20 cellular contexts compared by ENCODE assay signal in the genomic region with DNA sequence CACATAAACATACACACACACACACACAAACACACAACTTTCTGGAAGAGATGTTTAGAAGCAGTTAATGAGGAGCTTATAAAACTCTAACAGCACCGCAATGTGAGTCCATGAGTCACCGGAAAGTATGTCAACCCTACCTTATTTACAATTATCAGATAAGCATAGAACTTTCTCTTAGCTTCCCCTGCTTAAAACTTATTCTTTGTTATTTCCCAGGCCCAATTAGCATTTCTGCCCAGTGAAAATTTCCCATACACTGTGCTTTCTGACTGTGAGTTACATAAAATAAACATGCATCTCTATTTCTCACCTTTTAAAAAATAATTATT.
A peak's percentile ranks its signal among the peaks of the same experiment; 100 is the strongest.
DNase-seq lines count a peak whose midpoint lies in the region; ATAC-seq and TF ChIP-seq lines count a peak whose summit lies in the region.
"Had no signal": no experiment of that assay in that cellular context is flagged by ENCODE, and none has a peak within 500 bp of the region (broad histone marks: within the 10 kb centered on the region; RNA-seq: fewer than 3 reads in every experiment).

No MANE protein-coding gene starts in this region.

- H3K27ac Mint-ChIP-seq in HFFc6 (peak overlapping the region; percentile 70; the same call in 1 of the 2 replicates), nephron progenitor cell (no peak overlapping the region)
- H3K27ac Mint-ChIP-seq: CD4-positive, alpha-beta memory T cell; naive thymus-derived CD8-positive, alpha-beta T cell; stimulated activated naive B cell treated with anti-CD40 and anti-IgM and Interleukin-4, amounts not matched to agents 10 μg/mL and 1 μg/mL and 100 μg/mL, for 72 hours had no signal

- H3K27me3 Mint-ChIP-seq in HFFc6 (ENCODE audit: insufficient read depth) (no peaks in the 10 kb centered on the region), nephron progenitor cell (ENCODE audit: low read depth, poor library complexity) (no peaks in the 10 kb centered on the region)
- H3K27me3 Mint-ChIP-seq: CD4-positive, alpha-beta memory T cell; naive thymus-derived CD8-positive, alpha-beta T cell; stimulated activated naive B cell treated with anti-CD40 and anti-IgM and Interleukin-4, amounts not matched to agents 10 μg/mL and 1 μg/mL and 100 μg/mL, for 72 hours had no signal

- ATAC-seq in GM21619 (IDR thresholded peaks at IDR 0.05; ENCODE audit: unreplicated experiment), result no peak
- ATAC-seq: naive thymus-derived CD8-positive, alpha-beta T cell; psoas muscle; stimulated activated naive B cell treated with anti-CD40 and anti-IgM and Interleukin-4, amounts not matched to agents 10 μg/mL and 1 μg/mL and 100 μg/mL, for 72 hours had no signal

- H3K27me3 ChIP-seq in A673 (replicated peaks; ENCODE audit: insufficient read depth, low read depth, low read length, poor library complexity), result no peaks in the 10 kb centered on the region
- H3K27me3 ChIP-seq: tibial artery had no signal

- peaks cover 11% of the 10 kb centered on the region; the same call in 1 of the 2 replicates for H3K9me3 Mint-ChIP-seq in HFFc6
- H3K9me3 Mint-ChIP-seq in nephron progenitor cell, result no peaks in the 10 kb centered on the region
- H3K9me3 Mint-ChIP-seq: stimulated activated naive B cell treated with anti-CD40 and anti-IgM and Interleukin-4, amounts not matched to agents 10 μg/mL and 1 μg/mL and 100 μg/mL, for 72 hours had no signal

- no peaks in the 10 kb centered on the region for H3K36me3 ChIP-seq in A673 (ENCODE audit: insufficient read depth, low read length, poor library complexity, severe bottlenecking)
- H3K36me3 ChIP-seq: tibial artery had no signal

- H3K9me3 ChIP-seq in A673 (ENCODE audit: low read depth, low read length, poor library complexity, severe bottlenecking), result no peaks in the 10 kb centered on the region
- H3K9me3 ChIP-seq: psoas muscle, tibial artery had no signal

- DNase-seq in A673 (ENCODE audit: low spot score) (peak; percentile 81), HFFc6 (peak; percentile 34), astrocyte of the hippocampus (ENCODE audit: low read depth, low spot score) (peak; percentile 75), iris pigment epithelial cell (ENCODE audit: low read depth) (peak; percentile 89), NCI-H2107 (lab: John Stamatoyannopoulos, UW) (no peak), nephron progenitor cell (no peak), dedifferentiated amniotic fluid mesenchymal stem cell (ENCODE audit: extremely low spot score) (no peak)
- DNase-seq: activated CD4-positive, alpha-beta T cell treated with anti-CD3 and anti-CD28 coated beads for 4 hours; activated effector memory CD4-positive, alpha-beta T cell treated with Interleukin-2 at 50 U/mL for 16 hours; aorta; CD4-positive, alpha-beta memory T cell; KG1; naive thymus-derived CD8-positive, alpha-beta T cell; psoas muscle; stimulated activated naive B cell treated with anti-CD40 and anti-IgM and Interleukin-4, amounts not matched to agents 10 μg/mL and 1 μg/mL and 100 μg/mL, for 72 hours; tibial artery had no signal

- intact Hi-C loops in A673 (cut with micrococcal nuclease; ENCODE audit: unreplicated experiment), result no loop called here

- no peak overlapping the region for H3K4me3 ChIP-seq in A673 (ENCODE audit: low read depth, low read length, poor library complexity, severe bottlenecking)
- H3K4me3 ChIP-seq: coronary artery, lung, psoas muscle, tibial artery had no signal

- peaks cover 21% of the 10 kb centered on the region for H3K4me1 ChIP-seq in A673 (ENCODE audit: insufficient read depth, low read length, poor library complexity, severe bottlenecking)
- H3K4me1 ChIP-seq: psoas muscle, tibial artery had no signal

- no TSS peak for BruUV-seq in A673 (replicated peaks; lab: Mats Ljungman, UMichigan)

- peak overlapping the region; percentile 41; the same call in 1 of the 2 replicates for H3K4me3 Mint-ChIP-seq in HFFc6
- H3K4me3 Mint-ChIP-seq in nephron progenitor cell, result no peak overlapping the region
- H3K4me3 Mint-ChIP-seq: CD4-positive, alpha-beta memory T cell; naive thymus-derived CD8-positive, alpha-beta T cell; stimulated activated naive B cell treated with anti-CD40 and anti-IgM and Interleukin-4, amounts not matched to agents 10 μg/mL and 1 μg/mL and 100 μg/mL, for 72 hours had no signal

- CTCF ChIA-PET in A673 (lab: Charles Lee), result no interaction called here

- POLR2A ChIA-PET in A673 (lab: Charles Lee; ENCODE audit: low non-redundant PET), result no interaction called here

- H3K36me3 Mint-ChIP-seq in HFFc6 (ENCODE audit: low read depth), result no peaks in the 10 kb centered on the region
- H3K36me3 Mint-ChIP-seq in nephron progenitor cell (ENCODE audit: low read depth), result no peaks in the 10 kb centered on the region
- H3K36me3 Mint-ChIP-seq: CD4-positive, alpha-beta memory T cell; naive thymus-derived CD8-positive, alpha-beta T cell; stimulated activated naive B cell treated with anti-CD40 and anti-IgM and Interleukin-4, amounts not matched to agents 10 μg/mL and 1 μg/mL and 100 μg/mL, for 72 hours had no signal

- TF ChIP-seq CTCF in A673 (conservative IDR thresholded peaks at IDR 0.05; ENCODE audit: low read depth, low read length), result no peak
- no peak for TF ChIP-seq CTCF in HFFc6 (IDR thresholded peaks at IDR 0.05)
- TF ChIP-seq CTCF in nephron progenitor cell (IDR thresholded peaks at IDR 0.05), result no peak

- peak overlapping the region; percentile 86 for H3K27ac ChIP-seq in A673 (ENCODE audit: low read depth, low read length, poor library complexity, severe bottlenecking)
- H3K27ac ChIP-seq: coronary artery, epithelial cell of prostate, psoas muscle, tibial artery had no signal

- H3K4me1 Mint-ChIP-seq in HFFc6 (ENCODE audit: low read depth) (peaks cover 15% of the 10 kb centered on the region; the same call in 1 of the 2 replicates), nephron progenitor cell (no peaks in the 10 kb centered on the region)
- H3K4me1 Mint-ChIP-seq: CD4-positive, alpha-beta memory T cell; naive thymus-derived CD8-positive, alpha-beta T cell; stimulated activated naive B cell treated with anti-CD40 and anti-IgM and Interleukin-4, amounts not matched to agents 10 μg/mL and 1 μg/mL and 100 μg/mL, for 72 hours had no signal

Comparison
In these comparisons a context has a peak if more than half of its experiments do, and no peak if none do; other contexts are left out.
1. DNase-seq: peak in A673 (single experiment), HFFc6 (single experiment), astrocyte of the hippocampus (single experiment) and iris pigment epithelial cell (single experiment); none in NCI-H2107 (single experiment), nephron progenitor cell (single experiment) and dedifferentiated amniotic fluid mesenchymal stem cell (single experiment).